ENCODE assay signal across 2 cellular contexts in the genomic region with DNA sequence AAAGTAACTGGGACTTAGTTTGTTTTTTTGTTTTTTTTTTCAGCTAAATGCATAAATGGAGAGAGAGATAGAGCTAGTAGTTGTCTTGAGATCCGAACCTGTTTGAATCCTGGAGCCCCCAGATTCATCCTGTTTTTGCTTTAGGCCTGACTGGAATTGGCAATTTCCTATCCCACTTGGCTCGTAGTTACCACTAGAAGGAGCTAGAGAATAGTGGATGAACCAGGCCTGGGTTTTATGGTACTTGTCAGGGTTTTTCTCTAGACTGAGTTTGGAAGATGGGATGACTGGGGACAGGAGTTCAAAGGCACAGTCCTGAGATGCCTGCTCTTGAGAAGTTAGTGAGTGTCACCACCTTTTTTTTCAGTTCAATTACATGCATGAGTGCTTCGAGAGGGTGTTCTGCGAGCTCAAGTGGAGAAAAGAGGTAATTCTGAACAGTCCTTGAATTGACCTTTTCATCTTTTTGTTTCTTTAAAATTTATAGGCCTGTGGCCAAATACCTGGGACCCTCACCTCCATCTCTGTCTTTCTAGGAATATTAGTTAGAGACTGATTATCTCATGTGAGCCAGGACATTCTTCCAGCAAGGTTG.
TF ChIP-seq lines count a peak whose summit lies in the region.

No MANE protein-coding gene starts in this region.

TF ChIP-seq in GM12891, 5 proteins besides CTCF, POLR2A, EP300 and RAD21:
- TF ChIP-seq POU2F2 (IDR thresholded peaks at IDR 0.05; ENCODE audit: low read depth, low read length) (no peak), POLR2AphosphoS5 (IDR thresholded peaks at IDR 0.05; ENCODE audit: low read depth, low read length) (no peak), TAF1 (IDR thresholded peaks at IDR 0.05; ENCODE audit: low read depth, low read length) (no peak), SPI1 (IDR thresholded peaks at IDR 0.05; ENCODE audit: low read depth, low read length) (no peak)

TF ChIP-seq in H1, 55 proteins besides CTCF, POLR2A, EP300 and RAD21:
- no peak for TF ChIP-seq YY1 (IDR thresholded peaks at IDR 0.05; ENCODE audit: low read depth, low read length)
- TF ChIP-seq TBP (IDR thresholded peaks at IDR 0.05; ENCODE audit: low read depth, low read length) = no peak
- no peak for TF ChIP-seq CBX8 (IDR thresholded peaks at IDR 0.05; ENCODE audit: borderline replicate concordance, low read depth, low read length)
- TF ChIP-seq BACH1 (IDR thresholded peaks at IDR 0.05; ENCODE audit: low read length) = no peak
- TF ChIP-seq RFX5 (IDR thresholded peaks at IDR 0.05; ENCODE audit: borderline replicate concordance, low read depth, low read length) = no peak
- no peak for TF ChIP-seq RNF2 (IDR thresholded peaks at IDR 0.05; ENCODE audit: borderline replicate concordance, low read depth, low read length, missing control alignments, poor library complexity, severe bottlenecking)
- TF ChIP-seq SP2 (IDR thresholded peaks at IDR 0.05; ENCODE audit: low read length) = no peak
- no peak for TF ChIP-seq SIN3A (conservative IDR thresholded peaks at IDR 0.05 in 1 of 2, IDR thresholded peaks at IDR 0.05 in 1 of 2; ENCODE audit: low read depth in 1 of 2, low read length in 2 of 2)
- no peak for TF ChIP-seq SP4 (IDR thresholded peaks at IDR 0.05; ENCODE audit: low read length)
- no peak for TF ChIP-seq NANOG (IDR thresholded peaks at IDR 0.05; ENCODE audit: insufficient read depth, low read depth, low read length, poor library complexity, severe bottlenecking)
- no peak for TF ChIP-seq JUN (IDR thresholded peaks at IDR 0.05; ENCODE audit: low read depth, low read length)
- TF ChIP-seq KDM4A (IDR thresholded peaks at IDR 0.05; ENCODE audit: low read depth, low read length, severe bottlenecking) = no peak
- TF ChIP-seq CREB1 (IDR thresholded peaks at IDR 0.05) = no peak
- no peak for TF ChIP-seq RXRA (IDR thresholded peaks at IDR 0.05; ENCODE audit: insufficient read depth, low read depth, low read length)
